8 cellular contexts compared by ENCODE assay signal in the genomic region with DNA sequence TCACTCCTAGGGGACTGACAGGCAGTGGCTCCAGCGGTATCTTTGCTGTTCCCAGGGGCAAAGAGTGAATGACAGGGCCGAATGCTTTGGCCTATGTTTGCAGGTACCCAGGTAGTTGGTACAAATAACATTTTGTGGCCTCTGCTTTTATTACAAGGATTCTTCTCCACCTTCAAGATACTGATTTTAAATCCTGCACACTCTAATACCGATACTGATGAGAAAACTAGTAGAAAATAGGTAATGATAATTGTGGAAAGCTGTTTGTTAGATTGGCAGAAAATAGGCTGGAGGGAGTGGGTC. TPM values are rescaled to one million over a fixed set of nuclear protein-coding genes. Genes with fewer than 3 reads are reported as not detected.
DNase-seq lines count a peak whose midpoint lies in the region; ATAC-seq and TF ChIP-seq lines count a peak whose summit lies in the region.

No MANE protein-coding gene starts in this region.

- H2BK120ac ChIP-seq in H9 (ENCODE audit: low read depth, low read length, poor library complexity, severe bottlenecking): no peak overlapping the region

- ATAC-seq in GM18517 (IDR thresholded peaks at IDR 0.05; ENCODE audit: unreplicated experiment): no peak
- ATAC-seq in HG02870 (IDR thresholded peaks at IDR 0.05; ENCODE audit: unreplicated experiment): no peak
- no peak for ATAC-seq in GM18858 (IDR thresholded peaks at IDR 0.05; ENCODE audit: unreplicated experiment)
- ATAC-seq in HG03045 (IDR thresholded peaks at IDR 0.05; ENCODE audit: unreplicated experiment): no peak

- H3K23ac ChIP-seq in H9 (ENCODE audit: insufficient read length, low read depth, low read length): no peak overlapping the region

- no peaks in the 10 kb centered on the region for H3K36me3 ChIP-seq in iPS-20b (ENCODE audit: insufficient read depth, low read depth, low read length)

- peaks cover 3 to 5% of the 10 kb centered on the region in 2 experiments; a peak in 2 of 4 replicates for H3K4me1 Mint-ChIP-seq in H9

- no peak overlapping the region for H3T11ph ChIP-seq in H9 (ENCODE audit: low read length)

- H3K27me3 ChIP-seq in H9 (ENCODE audit: insufficient read depth, low read length): no peaks in the 10 kb centered on the region
- no peaks in the 10 kb centered on the region for H3K27me3 ChIP-seq in iPS-20b (ENCODE audit: insufficient read depth, low read length)

- no peak overlapping the region for H3K27ac ChIP-seq in H9 (ENCODE audit: insufficient read length, low read depth, low read length)
- H3K27ac ChIP-seq in angular gyrus (ENCODE audit: low read depth, low read length): peak overlapping the region; percentile 97
- H3K27ac ChIP-seq in iPS-20b (ENCODE audit: low read length): no peak overlapping the region
- peak overlapping the region; percentile 98 for H3K27ac ChIP-seq in substantia nigra (ENCODE audit: low read depth, low read length, poor library complexity, severe bottlenecking)

- H3K56ac ChIP-seq in H9 (ENCODE audit: insufficient read length, low read depth, low read length): no peak overlapping the region

- no peak overlapping the region for H3K18ac ChIP-seq in H9 (ENCODE audit: insufficient read length, low read depth, low read length)

- H3K27ac Mint-ChIP-seq in H9: no peak overlapping the region; a peak in 1 of 7 replicates

- no peak overlapping the region for H4K5ac ChIP-seq in H9 (ENCODE audit: insufficient read length, low read depth, low read length)

- H2BK15ac ChIP-seq in H9 (ENCODE audit: low read depth, low read length): no peak overlapping the region

- no peak for TF ChIP-seq CTCF in H9 (conservative IDR thresholded peaks at IDR 0.05)

- H2AFZ ChIP-seq in H9 (ENCODE audit: low read length): no peak overlapping the region

- H4K20me1 ChIP-seq in H9 (ENCODE audit: control insufficient read depth, insufficient read depth, insufficient read length): no peaks in the 10 kb centered on the region

- peaks cover 2% of the 10 kb centered on the region for H3K27me3 Mint-ChIP-seq in H9 (ENCODE audit: low read depth)

- peaks cover 1 to 2% of the 10 kb centered on the region in 2 experiments; a peak in 3 of 5 replicates for H3K9me3 Mint-ChIP-seq in H9

- H4K91ac ChIP-seq in H9 (ENCODE audit: insufficient read length, low read depth, low read length): no peak overlapping the region

- peaks cover 0 to 2% (median 0%) of the 10 kb centered on the region in 3 experiments; a peak in 2 of 7 replicates for H3K36me3 Mint-ChIP-seq in H9 (ENCODE audit: insufficient read depth in 1 of 3, low read depth in 3 of 3)

- H3K4ac ChIP-seq in H9 (ENCODE audit: low read depth, low read length): no peak overlapping the region

- H3K79me2 ChIP-seq in H9 (ENCODE audit: insufficient read depth, low read length): no peaks in the 10 kb centered on the region

- no peak overlapping the region for H4K8ac ChIP-seq in H9 (replicated peaks; ENCODE audit: insufficient read length, low read depth, low read length)

- no CpG with 5 or more reads among the region's 3 CpGs for WGBS in H9 (ENCODE audit: extremely low coverage, insufficient read length, low lambda C conversion rate)

- H3K4me3 ChIP-seq in iPS-20b (ENCODE audit: low read length): peak overlapping the region; percentile 85

- no peaks in the 10 kb centered on the region for H3K23me2 ChIP-seq in H9 (ENCODE audit: insufficient read length, low read depth, low read length, poor library complexity, severe bottlenecking)

- H2AK5ac ChIP-seq in H9 (ENCODE audit: insufficient read length, low read length): no peak overlapping the region

- H3K9me3 ChIP-seq in H9 (ENCODE audit: control insufficient read depth, low read depth, low read length) (no peaks in the 10 kb centered on the region), iPS-20b (ENCODE audit: insufficient read depth, low read depth, low read length) (no peaks in the 10 kb centered on the region; the same call in 1 of the 2 replicates)

- H2BK5ac ChIP-seq in H9 (ENCODE audit: insufficient read length, low read length): no peak overlapping the region

- H3K14ac ChIP-seq in H9 (ENCODE audit: insufficient read depth, low read length): no peak overlapping the region

- H2BK20ac ChIP-seq in H9 (ENCODE audit: low read depth, low read length, poor library complexity, severe bottlenecking): no peak overlapping the region

- no peaks in the 10 kb centered on the region for H3K79me1 ChIP-seq in H9 (ENCODE audit: insufficient read depth, low read depth, low read length, poor library complexity, severe bottlenecking)

- H3K4me1 ChIP-seq in H9 (ENCODE audit: insufficient read depth, low read length) (0 out of 2 replicates have a peak, but pooled peaks cover 2% of the 10 kb centered on the region), iPS-20b (ENCODE audit: insufficient read depth, low read length) (peaks cover 4% of the 10 kb centered on the region; the same call in 1 of the 2 replicates)

- H2BK12ac ChIP-seq in H9 (ENCODE audit: insufficient read length, low read depth, low read length): no peak overlapping the region

- H3K4me2 ChIP-seq in H9 (ENCODE audit: insufficient read depth, insufficient read length, low read length): peak overlapping the region; percentile 48

- H3K4me3 Mint-ChIP-seq in H9: no peak overlapping the region

- H3K9ac ChIP-seq in H9 (ENCODE audit: extremely low read depth, insufficient read length, low read length) (peak overlapping the region; percentile 37), iPS-20b (ENCODE audit: low read depth, low read length) (peak overlapping the region; percentile 86; the same call in 1 of the 2 replicates)

- DNase-seq in H9 (no peak), substantia nigra (lab: John Stamatoyannopoulos, UW) (no peak)

RNA-seq across cellular contexts. Expression of gene HINT3, which starts 0.8 kb away (rescaled TPM):
- 11.5 and 11.7 TPM in 2 replicates for total RNA-seq in H9 (2021)

RNA-seq across cellular contexts. Expression of gene TRMT11, which starts 29.0 kb away (rescaled TPM):
- 26.9 and 31.1 TPM in 2 replicates for total RNA-seq in H9 (2021)

Comparison
In these comparisons a context has a peak if more than half of its experiments do, and no peak if none do; other contexts are left out.
1. H3K27ac ChIP-seq: peak in angular gyrus (single experiment) and substantia nigra (single experiment); none in H9 (single experiment) and iPS-20b (single experiment).